In genomic region chr2:46873632-46874068, GRCh38 we compare ENCODE assay signal across 8 cellular contexts. TPM values are rescaled to one million over a fixed set of nuclear protein-coding genes. Genes with fewer than 3 reads are reported as not detected.
DNase-seq lines count a peak whose midpoint lies in the region; ATAC-seq and TF ChIP-seq lines count a peak whose summit lies in the region.

No MANE protein-coding gene starts in this region.

- H2AFZ ChIP-seq in ACC112 (ENCODE audit: low read length, unreplicated experiment) = no peak overlapping the region

- H3K4me3 ChIP-seq in ACC112 (ENCODE audit: low read depth, low read length) = no peak overlapping the region
- H3K4me3 ChIP-seq in HL-60 (replicated peaks; ENCODE audit: insufficient read depth, low read length) = no peak overlapping the region
- peak overlapping the region; percentile 0 for H3K4me3 ChIP-seq in skeletal muscle satellite cell (ENCODE audit: low read length)

- H3K36me3 ChIP-seq in ACC112 (ENCODE audit: insufficient read depth, low read length) (no peaks in the 10 kb centered on the region), skeletal muscle satellite cell (ENCODE audit: insufficient read depth, low read length) (no peaks in the 10 kb centered on the region)

- DNase-seq in HL-60 (ENCODE audit: low read depth in 1 of 2, low spot score in 1 of 2) (peak; percentile 45 to 64), activated T-cell treated with anti-CD3 and anti-CD28 coated beads for 48 hours (ENCODE audit: low read depth) (peak; percentile 22), cardiac septum (ENCODE audit: low spot score) (peak; percentile 87)

- H3K4me2 ChIP-seq in skeletal muscle satellite cell (ENCODE audit: low read length) = peak overlapping the region; percentile 51

- peaks cover 5% of the 10 kb centered on the region for H3K79me2 ChIP-seq in ACC112 (ENCODE audit: control insufficient read depth, insufficient read depth, low read length, unreplicated experiment)

- ATAC-seq in HG02970 (IDR thresholded peaks at IDR 0.05; ENCODE audit: low FRiP score, unreplicated experiment) (no peak), HG03521 (IDR thresholded peaks at IDR 0.05; ENCODE audit: unreplicated experiment) (no peak), GM19452 (IDR thresholded peaks at IDR 0.05; ENCODE audit: unreplicated experiment) (no peak)

- TF ChIP-seq CTCF in HL-60 (IDR thresholded peaks at IDR 0.05; ENCODE audit: insufficient read depth, low read length) = no peak

- H3K27ac ChIP-seq in ACC112 (ENCODE audit: low read depth, low read length) = peak overlapping the region; percentile 100
- no peak overlapping the region for H3K27ac ChIP-seq in HL-60 (replicated peaks)

- no peaks in the 10 kb centered on the region for H3K9me3 ChIP-seq in skeletal muscle satellite cell (replicated peaks; ENCODE audit: low read length)

- H3K27me3 ChIP-seq in ACC112 (ENCODE audit: insufficient read depth, low read length) = no peaks in the 10 kb centered on the region
- H3K27me3 ChIP-seq in HL-60 (ENCODE audit: insufficient read depth, poor library complexity, severe bottlenecking) = no peaks in the 10 kb centered on the region
- no peaks in the 10 kb centered on the region for H3K27me3 ChIP-seq in skeletal muscle satellite cell (ENCODE audit: control insufficient read depth, insufficient read depth, low read length)

- H3K9ac ChIP-seq in skeletal muscle satellite cell (ENCODE audit: low read depth, low read length) = peak overlapping the region; percentile 77

- H3K4me1 ChIP-seq in ACC112 (ENCODE audit: control insufficient read depth, insufficient read depth, low read length, unreplicated experiment) (peaks cover 61% of the 10 kb centered on the region), skeletal muscle satellite cell (ENCODE audit: control insufficient read depth, insufficient read depth, low read length) (peaks cover 58% of the 10 kb centered on the region)

- intact Hi-C loops in cardiac septum (cut with DNase I) = loop anchor here (2.0 kb wide), 2 partner anchors 27 to 61 kb away; no protein-coding TSS in a partner anchor

RNA-seq across cellular contexts. Expression of gene MCFD2, which starts 42.0 kb away (rescaled TPM):
- total RNA-seq in cardiac septum = 55.1 TPM
- 146 and 148 TPM in 2 replicates for total RNA-seq in skeletal muscle satellite cell (2012; rRNA removed)

Comparison
In these comparisons a context has a peak if more than half of its experiments do, and no peak if none do; other contexts are left out.
1. DNase-seq: peak in every context shown above with its lines; median percentile 87 in cardiac septum; 54 in HL-60; 22 in activated T-cell treated with anti-CD3 and anti-CD28 coated beads for 48 hours.